ENCODE assay signal across 8 cellular contexts in genomic region chr22:43128928-43129424, GRCh38. TPM values are rescaled to one million over a fixed set of nuclear protein-coding genes. Genes with fewer than 3 reads are reported as not detected.
DNase-seq lines count a peak whose midpoint lies in the region; ATAC-seq and TF ChIP-seq lines count a peak whose summit lies in the region.
"Had no signal": no experiment of that assay in that cellular context is flagged by ENCODE, and none has a peak within 500 bp of the region (broad histone marks: within the 10 kb centered on the region; RNA-seq: fewer than 3 reads in every experiment).

No MANE protein-coding gene starts in this region.

- no peaks in the 10 kb centered on the region for H3K27me3 ChIP-seq in body of pancreas
- H3K27me3 ChIP-seq: uterus had no signal

- WGBS in body of pancreas, 2 donors: 23 to 31% methylated on average over 18 to 20 of the region's 20 CpGs

- peak overlapping the region in 1 of 4 donors; percentile 22 for H3K27ac ChIP-seq in body of pancreas
- H3K27ac ChIP-seq: uterus had no signal

- peak in 1 of 3 donors; percentile 13 for TF ChIP-seq POLR2A in body of pancreas (IDR thresholded peaks at IDR 0.05)

- H3K9me3 ChIP-seq in body of pancreas: no peaks in the 10 kb centered on the region
- H3K9me3 ChIP-seq: uterus had no signal

- ATAC-seq in body of pancreas: peak; percentile 30
- no peak for ATAC-seq in HG02642 (IDR thresholded peaks at IDR 0.05; ENCODE audit: poor library complexity, unreplicated experiment)

- intact Hi-C loops in body of pancreas (cut with DNase I): no loop called here

- TF ChIP-seq CTCF in body of pancreas (IDR thresholded peaks at IDR 0.05): peak in 1 of 7 experiments; percentile 2

- in situ Hi-C loops in Caki2 (cut with HindIII; ENCODE audit: low pct_unique_long_range_greater_than_20kb, low sequenced_read_pairs): no loop called here

- peaks cover 3 to 9% of the 10 kb centered on the region in 2 donors for H3K36me3 ChIP-seq in body of pancreas (replicated peaks in 1 of 2; ENCODE audit: insufficient read depth in 1 of 2, low read depth in 2 of 2)
- H3K36me3 ChIP-seq: uterus had no signal

- H3K4me3 ChIP-seq in body of pancreas: no peak overlapping the region
- H3K4me3 ChIP-seq: uterus had no signal

- DNase-seq in Caki2 (ENCODE audit: low read depth) (peak; percentile 27), NCI-H1930 (lab: John Stamatoyannopoulos, UW) (peak; percentile 32 to 37), body of pancreas (peak; percentile 30 to 73 (median 48)), hippocampal formation (lab: John Stamatoyannopoulos, UW) (no peak), activated gamma-delta T cell (lab: John Stamatoyannopoulos, UW) (no peak)
- DNase-seq: CD8-positive, alpha-beta memory T cell; uterus had no signal

- peaks cover 22% of the 10 kb centered on the region for H3K4me1 ChIP-seq in body of pancreas
- H3K4me1 ChIP-seq: uterus had no signal

RNA-seq across cellular contexts. Expression of gene MCAT, which starts 14.2 kb away (rescaled TPM):
- 41.8 and 67.9 TPM in 2 replicates for total RNA-seq in Caki2 (2014; rRNA removed; shearing (Covaris generic); ENCODE audit: low replicate concordance)
- 10 to 100 TPM; 28.8 to 50.8 TPM for total RNA-seq in body of pancreas

RNA-seq across cellular contexts. Expression of gene BIK, which starts 18.4 kb away (rescaled TPM):
- 14.9 and 27.0 TPM in 2 replicates for total RNA-seq in Caki2 (2014; rRNA removed; shearing (Covaris generic); ENCODE audit: low replicate concordance)
- 10 to 100 TPM in 1 of 2 donors, 1 to 10 TPM in 1; 1.6 to 11.5 TPM for total RNA-seq in body of pancreas

RNA-seq across cellular contexts. Expression of gene TSPO, which starts 22.4 kb away (rescaled TPM):
- total RNA-seq in Caki2 (2014; rRNA removed; shearing (Covaris generic); ENCODE audit: low replicate concordance): 757 and 778 TPM in 2 replicates
- total RNA-seq in body of pancreas: 100 to 1,000 TPM; 113 to 225 TPM

RNA-seq across cellular contexts. Expression of gene TTLL1, which starts 39.8 kb away (rescaled TPM):
- total RNA-seq in Caki2 (2014; rRNA removed; shearing (Covaris generic); ENCODE audit: low replicate concordance): 7.2 and 13.0 TPM in 2 replicates
- 1 to 10 TPM; 2.0 to 7.0 TPM for total RNA-seq in body of pancreas

RNA-seq across cellular contexts. Expression of gene TTLL12, which starts 58.0 kb away (rescaled TPM):
- total RNA-seq in Caki2 (2014; rRNA removed; shearing (Covaris generic); ENCODE audit: low replicate concordance): 38.8 and 48.9 TPM in 2 replicates
- total RNA-seq in body of pancreas: 10 to 100 TPM; 21.0 to 25.1 TPM

Comparison
In these comparisons a context has a peak if more than half of its experiments do, and no peak if none do; other contexts are left out.
1. DNase-seq: peak in Caki2 (single experiment), NCI-H1930 (2 of 2) and body of pancreas (4 of 4); none in hippocampal formation (0 of 2) and activated gamma-delta T cell (single experiment).